ENCODE assay signal across 19 cellular contexts in genomic region chr22:27377501-27377900, GRCh38.
DNase-seq lines count a peak whose midpoint lies in the region; ATAC-seq, FAIRE-seq and TF ChIP-seq lines count a peak whose summit lies in the region.
"Had no signal": no experiment of that assay in that cellular context is flagged by ENCODE, and none has a peak within 500 bp of the region (broad histone marks: within the 10 kb centered on the region; RNA-seq: fewer than 3 reads in every experiment).

No MANE protein-coding gene starts in this region.

- H3K27ac ChIP-seq in pancreas (peak overlapping the region in 2 of 4 donors; percentile 55 to 70), mesendoderm (ENCODE audit: low read depth, low read length) (no peak overlapping the region)
- H3K27ac ChIP-seq: 22Rv1, adrenal gland had no signal

- no peak overlapping the region for H3K4ac ChIP-seq in mesendoderm (ENCODE audit: low read depth, low read length)

- intact Hi-C loops in pancreas (cut with DNase I): no loop called here

- H3K79me2 ChIP-seq in mesendoderm (ENCODE audit: control insufficient read depth, insufficient read depth, low read length): no peaks in the 10 kb centered on the region

- no peaks in the 10 kb centered on the region for H3K79me1 ChIP-seq in mesendoderm (ENCODE audit: low read length)

- no peak overlapping the region for H3K9ac ChIP-seq in mesendoderm (ENCODE audit: low read length)

- H3K18ac ChIP-seq in mesendoderm (ENCODE audit: low read length): no peak overlapping the region

- H3K4me3 ChIP-seq in pancreas (peak overlapping the region in 2 of 4 donors; percentile 7 to 21), mesendoderm (ENCODE audit: low read length) (no peak overlapping the region)
- H3K4me3 ChIP-seq: adrenal gland had no signal

- no peak overlapping the region for H2BK15ac ChIP-seq in mesendoderm (replicated peaks; ENCODE audit: low read depth)

- H2AK5ac ChIP-seq in mesendoderm (ENCODE audit: low read length): no peak overlapping the region

- no peak overlapping the region for H4K8ac ChIP-seq in mesendoderm (ENCODE audit: low read depth, low read length)

- no peak for TF ChIP-seq CTCF in pancreas (IDR thresholded peaks at IDR 0.05)

- H3K4me1 ChIP-seq in pancreas (peaks cover 9 to 16% (median 14%) of the 10 kb centered on the region in 3 donors), mesendoderm (ENCODE audit: control insufficient read depth, low read depth, low read length) (no peaks in the 10 kb centered on the region)
- H3K4me1 ChIP-seq: adrenal gland had no signal

- H3K56ac ChIP-seq in mesendoderm (ENCODE audit: low read length): no peak overlapping the region

- H3K27me3 ChIP-seq in pancreas: no peaks in the 10 kb centered on the region
- no peaks in the 10 kb centered on the region for H3K27me3 ChIP-seq in mesendoderm (ENCODE audit: insufficient read depth, low read length, poor library complexity)

- H3K36me3 ChIP-seq in pancreas: no peaks in the 10 kb centered on the region
- no peaks in the 10 kb centered on the region for H3K36me3 ChIP-seq in mesendoderm (ENCODE audit: control insufficient read depth, insufficient read depth, low read length)
- H3K36me3 ChIP-seq: adrenal gland had no signal

- H3K9me3 ChIP-seq in pancreas: no peaks in the 10 kb centered on the region
- H3K9me3 ChIP-seq: adrenal gland had no signal

- H2BK5ac ChIP-seq in mesendoderm (ENCODE audit: low read length): no peak overlapping the region

- H4K5ac ChIP-seq in mesendoderm (ENCODE audit: low read length): no peak overlapping the region

- no peak overlapping the region for H3K23ac ChIP-seq in mesendoderm (ENCODE audit: low read length)

- 17 to 20% methylated on average over 9 of the region's 9 CpGs for WGBS in pancreas, 2 donors
- no CpG with 5 or more reads among the region's 9 CpGs for WGBS in mesendoderm (ENCODE audit: extremely low coverage, insufficient coverage, low lambda C conversion rate)

- no peak overlapping the region for H3K4me2 ChIP-seq in mesendoderm (ENCODE audit: low read length)

- no peak for FAIRE-seq in pancreas (lab: Jason Lieb, UNC)
- FAIRE-seq: TTC549 had no signal

- DNase-seq in DMS 273 (lab: John Stamatoyannopoulos, UW; ENCODE audit: unreplicated experiment) (peak; percentile 34), DMS 273 treated with DMSO at 0.1 percent for 48 hours (lab: John Stamatoyannopoulos, UW) (no peak), NCI-H345 treated with DMSO at 0.1 percent for 48 hours (lab: John Stamatoyannopoulos, UW; ENCODE audit: unreplicated experiment) (peak; percentile 78), ecto neural progenitor cell (ENCODE audit: low spot score) (peak; percentile 14), pancreas (peak in 5 of 6 donors; percentile 68 to 79 (median 76)), mesendoderm (no peak)
- no peak for DNase-seq in activated CD4-positive, alpha-beta T cell treated with anti-CD3 and anti-CD28 coated beads, Interleukin-2, amount 50 U/mL, for 1 hour
- DNase-seq: activated CD4-positive, alpha-beta T cell treated with anti-CD3 and anti-CD28 coated beads for 48 hours; activated effector memory CD4-positive, alpha-beta T cell treated with Interleukin-2 at 50 U/mL for 16 hours; C1 segment of cervical spinal cord; caudate nucleus; naive thymus-derived CD4-positive, alpha-beta T cell; NCI-H187; stimulated activated CD4-positive, alpha-beta T cell treated with anti-CD3 and anti-CD28 coated beads, Interleukin-2, amount 100 ng/mL, for 48 hours; SW 1271 had no signal

- peak; percentile 78 to 87 (median 80) for ATAC-seq in pancreas
- ATAC-seq in HG03097 (IDR thresholded peaks at IDR 0.05; ENCODE audit: low FRiP score, unreplicated experiment): no peak
- ATAC-seq: naive thymus-derived CD4-positive, alpha-beta T cell had no signal

- H2BK120ac ChIP-seq in mesendoderm (ENCODE audit: low read depth, low read length): no peak overlapping the region

Comparison
In these comparisons a context has a peak if more than half of its experiments do, and no peak if none do; other contexts are left out.
1. DNase-seq: peak in DMS 273 (single experiment), NCI-H345 treated with DMSO at 0.1 percent for 48 hours (single experiment), ecto neural progenitor cell (single experiment) and pancreas (5 of 6); none in DMS 273 treated with DMSO at 0.1 percent for 48 hours (single experiment), mesendoderm (single experiment) and activated CD4-positive, alpha-beta T cell treated with anti-CD3 and anti-CD28 coated beads, Interleukin-2, amount 50 U/mL, for 1 hour (single experiment).